Comparison of ENCODE assay signal across 1 cellular context in genomic region chr12:1776139-1776975, GRCh38.
TF ChIP-seq lines count a peak whose summit lies in the region.

No MANE protein-coding gene starts in this region.

TF ChIP-seq in HEK293, 187 proteins besides CTCF, POLR2A, EP300 and RAD21 (continued from another document):
- peak; percentile 49 for TF ChIP-seq PRDM6 (tag by site-specific recombination; IDR thresholded peaks at IDR 0.05)
- TF ChIP-seq ZNF654 (tag by site-specific recombination; IDR thresholded peaks at IDR 0.05; ENCODE audit: low read depth): no peak
- TF ChIP-seq ZNF660 (tag by site-specific recombination; IDR thresholded peaks at IDR 0.05): 0 out of 2 replicates have a peak, but pooled peaks have one; percentile 18
- peak; percentile 47; the same call in 1 of the 2 replicates for TF ChIP-seq ZEB2 (tag by site-specific recombination; IDR thresholded peaks at IDR 0.05)
- no peak for TF ChIP-seq ZSCAN30 (tag by site-specific recombination; IDR thresholded peaks at IDR 0.05)
- no peak for TF ChIP-seq ZNF692 (tag by site-specific recombination; IDR thresholded peaks at IDR 0.05)
- TF ChIP-seq ZNF629 (tag by site-specific recombination; IDR thresholded peaks at IDR 0.05): peak; percentile 50; the same call in 1 of the 2 replicates
- TF ChIP-seq ZFP3 (tag by site-specific recombination; IDR thresholded peaks at IDR 0.05; ENCODE audit: low read depth): no peak
- TF ChIP-seq ZBTB17 (tag by site-specific recombination; IDR thresholded peaks at IDR 0.05): peak; percentile 73
- no peak for TF ChIP-seq YY2 (tag by site-specific recombination; IDR thresholded peaks at IDR 0.05)
- TF ChIP-seq ZNF211 (tag by site-specific recombination; IDR thresholded peaks at IDR 0.05; ENCODE audit: low read depth): no peak
- TF ChIP-seq ZBTB48 (tag by site-specific recombination; IDR thresholded peaks at IDR 0.05): peak; percentile 76
- peak; percentile 79 for TF ChIP-seq ZNF449 (tag by site-specific recombination; IDR thresholded peaks at IDR 0.05)
- no peak for TF ChIP-seq ZNF521 (tag by site-specific recombination; IDR thresholded peaks at IDR 0.05)
TF ChIP-seq in HEK293: peak in this region for 18.
